ENCODE assay signal across 8 cellular contexts in the genomic region with DNA sequence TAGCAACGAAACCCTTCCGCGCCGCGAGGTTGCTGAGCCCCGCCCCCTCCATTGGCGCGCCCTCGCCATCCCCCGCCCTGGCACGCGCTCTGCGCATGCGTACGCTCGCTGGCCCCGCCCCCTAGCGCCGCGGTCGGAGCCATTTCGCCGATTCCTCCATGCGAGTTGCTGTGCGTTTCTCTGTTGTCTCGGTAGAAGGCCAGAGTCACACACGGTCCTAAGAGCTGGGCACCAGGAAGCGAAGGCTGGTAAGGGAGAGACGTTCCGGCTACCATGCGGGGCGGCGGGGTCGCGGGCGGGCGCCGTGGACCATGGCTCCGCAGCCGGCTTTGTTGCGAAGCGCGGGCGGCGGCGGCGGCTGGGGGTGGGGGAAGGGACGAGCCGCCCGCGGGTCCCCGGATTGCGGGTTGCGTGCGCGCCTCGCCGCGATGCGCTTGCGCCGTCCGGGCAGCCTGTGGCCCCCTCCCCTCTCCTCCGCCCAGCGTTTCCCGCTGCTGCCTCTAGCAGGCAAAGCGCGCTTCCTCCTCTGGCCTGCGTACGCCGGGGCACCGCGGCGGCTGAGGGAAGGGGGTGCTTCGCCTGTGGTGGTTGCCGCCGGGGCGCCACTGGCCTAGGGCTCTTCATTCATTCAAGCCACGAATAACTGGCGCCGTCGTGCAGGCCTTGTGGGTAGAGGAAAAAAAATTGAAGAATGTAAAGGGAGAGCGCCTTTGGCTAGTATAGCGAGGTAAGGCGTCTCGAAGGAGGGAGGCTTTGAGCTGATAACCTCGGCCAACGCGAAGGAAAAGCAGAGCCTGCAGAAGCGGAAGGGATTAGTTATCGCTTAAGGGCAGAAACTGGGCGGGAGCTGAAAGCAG. TPM values are rescaled to one million over a fixed set of nuclear protein-coding genes. Genes with fewer than 3 reads are reported as not detected.
DNase-seq lines count a peak whose midpoint lies in the region; ATAC-seq and TF ChIP-seq lines count a peak whose summit lies in the region.

Gene DHX9, plus strand, starts transcription at position 139 of the 857 bp plus-strand sequence. CDS start 3,220 bp downstream, outside the sequence.

- H2AFZ ChIP-seq in PC-3 (ENCODE audit: low read length): peak within 1 kb of the TSS; percentile 94

- POLR2A ChIA-PET in PC-3 (lab: Charles Lee; ENCODE audit: unreplicated experiment): no interaction called here

- H3K27me3 ChIP-seq in PC-3 (ENCODE audit: low read length) (no peaks in the 10 kb centered on the region), mucosa of stomach (ENCODE audit: control insufficient read depth, insufficient read depth, low read length) (no peaks in the 10 kb centered on the region)

- H4K20me1 ChIP-seq in PC-3 (ENCODE audit: low read length): peaks cover 49% of the 10 kb centered on the region

- TF ChIP-seq POLR2A in erythroblast (IDR thresholded peaks at IDR 0.05; ENCODE audit: low read length): peak; percentile 76

- peaks cover 25% of the 10 kb centered on the region for H3K36me3 ChIP-seq in PC-3 (ENCODE audit: low read depth, low read length)
- H3K36me3 ChIP-seq in mucosa of stomach (ENCODE audit: control insufficient read depth, insufficient read depth, low read length): no peaks in the 10 kb centered on the region

- no peak for TF ChIP-seq CTCF in PC-3 (conservative IDR thresholded peaks at IDR 0.05; ENCODE audit: low read depth, low read length)

- ATAC-seq in GM21619 (IDR thresholded peaks at IDR 0.05; ENCODE audit: unreplicated experiment) (peak; percentile 73), PC-3 (peak; percentile 81)

- H3F3A ChIP-seq in PC-3 (ENCODE audit: low read length, unreplicated experiment): no peaks in the 10 kb centered on the region

- H3K9ac ChIP-seq in PC-3 (ENCODE audit: low read length) (peak within 1 kb of the TSS; percentile 95), mucosa of stomach (ENCODE audit: low read length) (peak within 1 kb of the TSS; percentile 71)

- H3K4me1 ChIP-seq in PC-3 (ENCODE audit: insufficient read depth, low read length) (peaks cover 11% of the 10 kb centered on the region; the same call in 1 of the 2 replicates), mucosa of stomach (ENCODE audit: control insufficient read depth, insufficient read depth, low read length) (peaks cover 4% of the 10 kb centered on the region)

- H3K4me3 ChIP-seq in Jurkat, Clone E6-1 (ENCODE audit: low read length): peak within 1 kb of the TSS; percentile 98
- H3K4me3 ChIP-seq in PC-3 (ENCODE audit: low read length) (peak within 1 kb of the TSS; percentile 98), mucosa of stomach (ENCODE audit: low read length) (peak within 1 kb of the TSS; percentile 38)

- BruUV-seq in PC-3 (replicated peaks; lab: Mats Ljungman, UMichigan): TSS peak; percentile 34

- H3K9me3 ChIP-seq in PC-3 (ENCODE audit: low read length): no peaks in the 10 kb centered on the region
- H3K9me3 ChIP-seq in mucosa of stomach (ENCODE audit: control insufficient read depth, low read length): no peaks in the 10 kb centered on the region

- H3K79me2 ChIP-seq in PC-3 (ENCODE audit: low read length): peaks cover 53% of the 10 kb centered on the region

- CTCF ChIA-PET in PC-3 (lab: Charles Lee): no interaction called here

- intact Hi-C loops in PC-3 (cut with micrococcal nuclease): no loop called here

- peak within 1 kb of the TSS; percentile 71 for H3K27ac ChIP-seq in PC-3 (ENCODE audit: low read length)

- peak within 1 kb of the TSS; percentile 98 for H3K4me2 ChIP-seq in PC-3 (ENCODE audit: low read length)

- DNase-seq in DMS153 treated with DMSO at 0.1 percent for 48 hours (lab: John Stamatoyannopoulos, UW; ENCODE audit: unreplicated experiment): peak; percentile 97
- peak; percentile 85 for DNase-seq in Jurkat, Clone E6-1 (ENCODE audit: low read depth, low spot score)
- DNase-seq in PC-3: peak; percentile 82
- DNase-seq in activated T-cell treated with anti-CD3 and anti-CD28 coated beads, Interleukin-2, amount 50 U/mL, for 1 hour: peak; percentile 99
- peak; percentile 96 to 97 for DNase-seq in erythroblast (lab: John Stamatoyannopoulos, UW)
- peak; percentile 93 to 94 for DNase-seq in stimulated activated CD8-positive, alpha-beta memory T cell treated with anti-CD3 and anti-CD28 coated beads, Interleukin-7, amount 100 ng/mL, for 1 hour (ENCODE audit: low read depth in 2 of 2)

- H3K9me2 ChIP-seq in PC-3 (replicated peaks; ENCODE audit: low read length): no peaks in the 10 kb centered on the region

RNA-seq across cellular contexts. Expression of gene DHX9, which starts in this region (rescaled TPM):
- 167 TPM for polyA plus RNA-seq in Jurkat, Clone E6-1 (2012; ENCODE audit: insufficient read depth, insufficient read length)
- 191 and 195 TPM in 2 replicates for total RNA-seq in PC-3 (2014; rRNA removed)

Comparison
In these comparisons a context has a peak if more than half of its experiments do, and no peak if none do; other contexts are left out.
1. Peak in every context shown above with its lines: DNase-seq, ATAC-seq, H3K4me3 ChIP-seq and H3K27ac ChIP-seq.
2. H3K4me3 ChIP-seq: peak in every context shown above with its lines; median percentile 98 in Jurkat, Clone E6-1; 98 in PC-3; 38 in mucosa of stomach.